Comparison of ENCODE assay signal across 24 cellular contexts in genomic region chr11:44923080-44923479, GRCh38.
"Had no signal": no experiment of that assay in that cellular context is flagged by ENCODE, and none has a peak within 500 bp of the region (broad histone marks: within the 10 kb centered on the region; RNA-seq: fewer than 3 reads in every experiment).

No MANE protein-coding gene starts in this region.

- H3K4me3 Mint-ChIP-seq: dendritic cell treated with granulocyte-macrophage colony-stimulating factor and Interleukin-4, amounts not matched to agents 40 ng/mL and 50 ng/mL, for 4 days; endodermal cell; immature natural killer cell; natural killer cell; stimulated activated memory B cell treated with anti-CD40 and anti-IgM and Interleukin-4, amounts not matched to agents 10 μg/mL and 1 μg/mL and 100 μg/mL, for 72 hours; type B pancreatic cell had no signal

- H3K27me3 ChIP-seq: colonic mucosa, sigmoid colon, testis, tibial artery had no signal

- H3K9me3 ChIP-seq: colonic mucosa, esophagus squamous epithelium, left ventricle myocardium inferior, lower lobe of right lung, psoas muscle, sigmoid colon, testis, tibial artery had no signal

- H3K27ac Mint-ChIP-seq: dendritic cell treated with granulocyte-macrophage colony-stimulating factor and Interleukin-4, amounts not matched to agents 40 ng/mL and 50 ng/mL, for 4 days; endodermal cell; immature natural killer cell; natural killer cell; stimulated activated memory B cell treated with anti-CD40 and anti-IgM and Interleukin-4, amounts not matched to agents 10 μg/mL and 1 μg/mL and 100 μg/mL, for 72 hours; type B pancreatic cell had no signal

- H3K36me3 ChIP-seq: colonic mucosa, esophagus squamous epithelium, lower lobe of right lung had no signal

- DNase-seq: colonic mucosa; effector CD8-positive, alpha-beta T cell; endodermal cell; erythroblast; esophagus squamous epithelium; hypothalamus; immature natural killer cell; islet precursor cell; kidney glomerular epithelial cell; left colon; left ventricle myocardium inferior; lower lobe of right lung; natural killer cell; sigmoid colon; stimulated activated CD4-positive, alpha-beta T cell treated with anti-CD3 and anti-CD28 coated beads, Interleukin-2, amount 100 ng/mL, for 24 hours; stimulated activated CD4-positive, alpha-beta T cell treated with anti-CD3 and anti-CD28 coated beads, Interleukin-4, amount 100 ng/mL, for 24 hours; stimulated activated naive CD8-positive, alpha-beta T cell treated with anti-CD3 and anti-CD28 coated beads, Interleukin-15, Interleukin-2, amounts not matched to agents 100 U/mL and 50 U/mL, for 24 hours; testis; tibial artery had no signal

- H3K9me3 Mint-ChIP-seq: dendritic cell treated with granulocyte-macrophage colony-stimulating factor and Interleukin-4, amounts not matched to agents 40 ng/mL and 50 ng/mL, for 4 days; endodermal cell; immature natural killer cell; natural killer cell; stimulated activated memory B cell treated with anti-CD40 and anti-IgM and Interleukin-4, amounts not matched to agents 10 μg/mL and 1 μg/mL and 100 μg/mL, for 72 hours; type B pancreatic cell had no signal

- H3K27ac ChIP-seq: colonic mucosa, esophagus squamous epithelium, left ventricle myocardium inferior, lower lobe of right lung, psoas muscle, sigmoid colon, testis, tibial artery had no signal

- H3K4me1 Mint-ChIP-seq: immature natural killer cell had no signal

- ATAC-seq: left colon; lower lobe of right lung; natural killer cell; right cardiac atrium; stimulated activated memory B cell treated with anti-CD40 and anti-IgM and Interleukin-4, amounts not matched to agents 10 μg/mL and 1 μg/mL and 100 μg/mL, for 72 hours; stimulated activated naive CD8-positive, alpha-beta T cell treated with anti-CD3 and anti-CD28 coated beads, Interleukin-15, Interleukin-2, amounts not matched to agents 100 U/mL and 50 U/mL, for 24 hours had no signal

- H3K36me3 Mint-ChIP-seq: immature natural killer cell; natural killer cell; stimulated activated memory B cell treated with anti-CD40 and anti-IgM and Interleukin-4, amounts not matched to agents 10 μg/mL and 1 μg/mL and 100 μg/mL, for 72 hours; type B pancreatic cell had no signal

- H3K4me1 ChIP-seq: colonic mucosa, esophagus squamous epithelium, lower lobe of right lung, psoas muscle, sigmoid colon, testis had no signal

- H3K4me3 ChIP-seq: colonic mucosa, esophagus squamous epithelium, left ventricle myocardium inferior, lower lobe of right lung, psoas muscle, sigmoid colon, testis, tibial artery had no signal

- H3K27me3 Mint-ChIP-seq: type B pancreatic cell had no signal
